ENCODE assay signal across 8 cellular contexts in the genomic region with DNA sequence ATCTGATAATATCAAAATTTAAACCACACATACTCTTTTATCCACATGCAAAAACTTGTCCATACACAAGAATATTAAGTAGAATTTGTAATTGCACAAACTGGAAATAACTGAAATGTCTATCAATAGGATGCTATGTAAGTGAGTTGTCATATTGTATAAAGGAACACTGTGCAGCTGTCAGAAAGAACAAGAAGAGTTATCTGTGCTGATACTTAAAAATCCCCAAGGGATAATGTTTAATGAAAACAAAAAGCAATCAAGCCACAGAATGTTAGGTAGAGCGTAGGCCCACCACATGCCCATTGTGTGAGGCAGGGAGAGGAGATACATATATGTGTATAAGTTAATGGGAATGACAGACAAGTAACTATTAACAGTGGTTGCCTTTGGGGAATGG. TPM values are rescaled to one million over a fixed set of nuclear protein-coding genes. Genes with fewer than 3 reads are reported as not detected.
DNase-seq lines count a peak whose midpoint lies in the region; ATAC-seq, FAIRE-seq and TF ChIP-seq lines count a peak whose summit lies in the region.

No MANE protein-coding gene starts in this region.

- H3K27ac ChIP-seq in AG04450 (ENCODE audit: low read depth, low read length): no peak overlapping the region
- peak overlapping the region; percentile 94; the same call in 1 of the 2 replicates for H3K27ac ChIP-seq in MM.1S (ENCODE audit: low read length)
- no peak overlapping the region for H3K27ac ChIP-seq in osteoblast (ENCODE audit: low read depth, low read length)

- CTCF ChIA-PET in AG04450 (lab: Charles Lee): interaction anchor here (1.0 to 3.7 kb wide), 2 partner anchors 60 to 206 kb away, joined by 3 to 17 read pairs; no protein-coding TSS in a partner anchor

- H3K4me2 ChIP-seq in MM.1S (ENCODE audit: low read depth, low read length): peak overlapping the region; percentile 61
- peak overlapping the region; percentile 93 for H3K4me2 ChIP-seq in osteoblast (ENCODE audit: insufficient read depth, low read length)

- H3K36me3 ChIP-seq in MM.1S (replicated peaks; ENCODE audit: insufficient read depth, low read length) (peaks cover 9% of the 10 kb centered on the region; the same call in 1 of the 2 replicates), osteoblast (ENCODE audit: insufficient read depth, low read length) (no peaks in the 10 kb centered on the region)

- TF ChIP-seq POLR2A in H54 (IDR thresholded peaks at IDR 0.05; ENCODE audit: low read depth, low read length): no peak

- no peak for ATAC-seq in HG02840 (IDR thresholded peaks at IDR 0.05; ENCODE audit: low FRiP score, unreplicated experiment)

- H3K79me2 ChIP-seq in MM.1S (ENCODE audit: low read length) (peaks cover 83% of the 10 kb centered on the region), osteoblast (ENCODE audit: insufficient read depth, low read length) (peaks cover 7% of the 10 kb centered on the region)

- DNase-seq in AG04450 (ENCODE audit: low read depth, low spot score) (no peak), MM.1S (no peak), epithelial cell of esophagus (ENCODE audit: low read depth) (no peak), osteoblast (ENCODE audit: insufficient read length, low spot score, missing footprints) (no peak), H54 (ENCODE audit: insufficient read length, low spot score) (no peak), NCI-H226 (no peak)
- DNase-seq in central memory CD4-positive, alpha-beta T cell: no peak

- no peak overlapping the region for H2AFZ ChIP-seq in MM.1S (ENCODE audit: low read length)
- no peak overlapping the region for H2AFZ ChIP-seq in osteoblast (ENCODE audit: low read length)

- peaks cover 61% of the 10 kb centered on the region for H3F3A ChIP-seq in MM.1S (ENCODE audit: insufficient read depth, low read length)

- H4K20me1 ChIP-seq in MM.1S (ENCODE audit: insufficient read depth, low read length): 0 out of 2 replicates have a peak, but pooled peaks cover 15% of the 10 kb centered on the region
- no peaks in the 10 kb centered on the region for H4K20me1 ChIP-seq in osteoblast (ENCODE audit: insufficient read depth, low read length)

- H3K9me2 ChIP-seq in MM.1S (replicated peaks; ENCODE audit: insufficient read depth, low read length): no peaks in the 10 kb centered on the region

- peak overlapping the region; percentile 79 for H3K9ac ChIP-seq in MM.1S (ENCODE audit: low read length)

- H3K4me1 ChIP-seq in MM.1S (ENCODE audit: low read length) (peaks cover 9% of the 10 kb centered on the region), osteoblast (ENCODE audit: insufficient read depth, low read length) (peaks cover 41% of the 10 kb centered on the region)

- POLR2A ChIA-PET in AG04450 (lab: Yijun Ruan, JAX): no interaction called here

- peak overlapping the region; percentile 39 for H3K4me3 ChIP-seq in AG04450 (ENCODE audit: low read depth, low read length)
- H3K4me3 ChIP-seq in MM.1S (ENCODE audit: low read length): peak overlapping the region; percentile 84
- H3K4me3 ChIP-seq in epithelial cell of esophagus (ENCODE audit: low read length): peak overlapping the region; percentile 74
- H3K4me3 ChIP-seq in osteoblast (ENCODE audit: insufficient read depth, low read length): peak overlapping the region; percentile 45

- no peak for FAIRE-seq in H54 (lab: Jason Lieb, UNC)

- H3K9me3 ChIP-seq in AG04450 (ENCODE audit: control insufficient read depth, insufficient read depth, low read length): no peaks in the 10 kb centered on the region
- H3K9me3 ChIP-seq in MM.1S (replicated peaks; ENCODE audit: insufficient read depth, low read length): no peaks in the 10 kb centered on the region
- no peaks in the 10 kb centered on the region for H3K9me3 ChIP-seq in osteoblast (ENCODE audit: low read depth, low read length)

- TF ChIP-seq CTCF in AG04450 (IDR thresholded peaks at IDR 0.05; ENCODE audit: low read depth, low read length) (no peak), MM.1S (IDR thresholded peaks at IDR 0.05; ENCODE audit: low read length) (no peak), epithelial cell of esophagus (IDR thresholded peaks at IDR 0.05; ENCODE audit: insufficient read depth, low read depth, low read length, missing control alignments) (no peak), osteoblast (IDR thresholded peaks at IDR 0.05; ENCODE audit: extremely low read depth, low read depth, low read length) (no peak)

- no peaks in the 10 kb centered on the region for H3K27me3 ChIP-seq in AG04450 (ENCODE audit: control insufficient read depth, insufficient read depth, low read length)
- no peaks in the 10 kb centered on the region for H3K27me3 ChIP-seq in MM.1S (replicated peaks; ENCODE audit: insufficient read depth, low read length)
- H3K27me3 ChIP-seq in osteoblast (ENCODE audit: insufficient read depth, low read length): no peaks in the 10 kb centered on the region

RNA-seq across cellular contexts. Expression of gene HIGD1C, which starts 25.9 kb away (rescaled TPM):
- polyA plus RNA-seq in AG04450 (2011; rRNA removed): not detected in 2 replicates
- polyA minus RNA-seq in AG04450 (2011; rRNA and poly(A)+ RNA removed): not detected in 2 replicates
- total RNA-seq in osteoblast: not detected in 2 replicates
